ENCODE assay signal across 1 cellular context in the genomic region with DNA sequence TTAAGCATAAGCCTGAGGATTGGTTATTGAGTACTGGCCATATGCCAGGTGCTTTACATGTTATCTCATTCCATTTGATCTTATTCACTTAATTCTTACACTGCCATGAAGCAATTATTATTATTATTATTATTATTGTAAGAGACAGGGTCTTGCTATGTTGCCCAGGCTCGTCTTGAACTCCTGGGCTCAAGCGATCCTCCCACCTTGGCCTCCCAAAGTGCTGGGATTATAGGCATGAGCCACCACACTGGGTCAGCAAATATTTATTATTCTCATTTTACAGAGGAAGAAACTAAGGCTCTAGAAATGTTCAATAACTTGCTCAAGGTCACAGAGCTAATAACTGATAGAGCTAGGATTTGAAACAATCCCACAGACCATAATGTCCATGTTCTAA.
TF ChIP-seq lines count a peak whose summit lies in the region.

No MANE protein-coding gene starts in this region.

TF ChIP-seq in HepG2, 621 proteins besides CTCF, POLR2A, EP300 and RAD21:
- TF ChIP-seq MED13 (CRISPR knock-in tag; IDR thresholded peaks at IDR 0.05) (no peak), NFYB (CRISPR knock-in tag; IDR thresholded peaks at IDR 0.05) (no peak), ZMYM4 (CRISPR knock-in tag; IDR thresholded peaks at IDR 0.05) (no peak), HOXA7 (CRISPR knock-in tag; IDR thresholded peaks at IDR 0.05) (no peak), ZNF431 (CRISPR knock-in tag; IDR thresholded peaks at IDR 0.05; ENCODE audit: borderline replicate concordance, low read depth) (no peak), ZNF121 (CRISPR knock-in tag; IDR thresholded peaks at IDR 0.05) (peak; percentile 85)
- TF ChIP-seq, protein P1, sequence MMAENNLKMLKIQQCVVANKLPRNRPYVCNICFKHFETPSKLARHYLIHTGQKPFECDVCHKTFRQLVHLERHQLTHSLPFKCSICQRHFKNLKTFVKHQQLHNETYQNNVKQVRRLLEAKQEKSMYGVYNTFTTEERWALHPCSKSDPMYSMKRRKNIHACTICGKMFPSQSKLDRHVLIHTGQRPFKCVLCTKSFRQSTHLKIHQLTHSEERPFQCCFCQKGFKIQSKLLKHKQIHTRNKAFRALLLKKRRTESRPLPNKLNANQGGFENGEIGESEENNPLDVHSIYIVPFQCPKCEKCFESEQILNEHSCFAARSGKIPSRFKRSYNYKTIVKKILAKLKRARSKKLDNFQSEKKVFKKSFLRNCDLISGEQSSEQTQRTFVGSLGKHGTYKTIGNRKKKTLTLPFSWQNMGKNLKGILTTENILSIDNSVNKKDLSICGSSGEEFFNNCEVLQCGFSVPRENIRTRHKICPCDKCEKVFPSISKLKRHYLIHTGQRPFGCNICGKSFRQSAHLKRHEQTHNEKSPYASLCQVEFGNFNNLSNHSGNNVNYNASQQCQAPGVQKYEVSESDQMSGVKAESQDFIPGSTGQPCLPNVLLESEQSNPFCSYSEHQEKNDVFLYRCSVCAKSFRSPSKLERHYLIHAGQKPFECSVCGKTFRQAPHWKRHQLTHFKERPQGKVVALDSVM (CRISPR knock-in tag; IDR thresholded peaks at IDR 0.05), result peak; percentile 84
- TF ChIP-seq, protein P2, sequence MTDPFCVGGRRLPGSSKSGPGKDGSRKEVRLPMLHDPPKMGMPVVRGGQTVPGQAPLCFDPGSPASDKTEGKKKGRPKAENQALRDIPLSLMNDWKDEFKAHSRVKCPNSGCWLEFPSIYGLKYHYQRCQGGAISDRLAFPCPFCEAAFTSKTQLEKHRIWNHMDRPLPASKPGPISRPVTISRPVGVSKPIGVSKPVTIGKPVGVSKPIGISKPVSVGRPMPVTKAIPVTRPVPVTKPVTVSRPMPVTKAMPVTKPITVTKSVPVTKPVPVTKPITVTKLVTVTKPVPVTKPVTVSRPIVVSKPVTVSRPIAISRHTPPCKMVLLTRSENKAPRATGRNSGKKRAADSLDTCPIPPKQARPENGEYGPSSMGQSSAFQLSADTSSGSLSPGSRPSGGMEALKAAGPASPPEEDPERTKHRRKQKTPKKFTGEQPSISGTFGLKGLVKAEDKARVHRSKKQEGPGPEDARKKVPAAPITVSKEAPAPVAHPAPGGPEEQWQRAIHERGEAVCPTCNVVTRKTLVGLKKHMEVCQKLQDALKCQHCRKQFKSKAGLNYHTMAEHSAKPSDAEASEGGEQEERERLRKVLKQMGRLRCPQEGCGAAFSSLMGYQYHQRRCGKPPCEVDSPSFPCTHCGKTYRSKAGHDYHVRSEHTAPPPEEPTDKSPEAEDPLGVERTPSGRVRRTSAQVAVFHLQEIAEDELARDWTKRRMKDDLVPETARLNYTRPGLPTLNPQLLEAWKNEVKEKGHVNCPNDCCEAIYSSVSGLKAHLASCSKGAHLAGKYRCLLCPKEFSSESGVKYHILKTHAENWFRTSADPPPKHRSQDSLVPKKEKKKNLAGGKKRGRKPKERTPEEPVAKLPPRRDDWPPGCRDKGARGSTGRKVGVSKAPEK (CRISPR knock-in tag; IDR thresholded peaks at IDR 0.05; ENCODE audit: borderline replicate concordance), result no peak
